ENCODE assay signal across 29 cellular contexts in genomic region chr12:101732318-101732717, GRCh38. TPM values are rescaled to one million over a fixed set of nuclear protein-coding genes. Genes with fewer than 3 reads are reported as not detected.
"Had no signal": no experiment of that assay in that cellular context is flagged by ENCODE, and none has a peak within 500 bp of the region (broad histone marks: within the 10 kb centered on the region; RNA-seq: fewer than 3 reads in every experiment).

No MANE protein-coding gene starts in this region.

- DNase-seq: dorsolateral prefrontal cortex; effector CD8-positive, alpha-beta T cell; endodermal cell; foreskin fibroblast; gastrocnemius medialis; head of caudate nucleus; mesendoderm; midbrain; naive thymus-derived CD8-positive, alpha-beta T cell; nephron progenitor cell; nucleus accumbens; ovary; posterior cingulate gyrus; psoas muscle; right cardiac atrium; spleen; stimulated activated CD4-positive, alpha-beta T cell treated with anti-CD3 and anti-CD28 coated beads, Interleukin-4, amount 100 ng/mL, for 4 hours; stimulated activated naive CD4-positive, alpha-beta T cell; substantia nigra; testis; tibial artery had no signal

- H3K9me3 ChIP-seq: gastrocnemius medialis, ovary, psoas muscle, spleen, testis, tibial artery had no signal

- H3K27me3 Mint-ChIP-seq: naive thymus-derived CD8-positive, alpha-beta T cell; type B pancreatic cell had no signal

- H3K4me1 ChIP-seq: gastrocnemius medialis, psoas muscle, spleen, testis, tibial artery had no signal

- FAIRE-seq: colon, keratinocyte had no signal

- H3K9me3 Mint-ChIP-seq: endodermal cell; naive thymus-derived CD8-positive, alpha-beta T cell; nephron progenitor cell; type B pancreatic cell had no signal

- H3K4me1 Mint-ChIP-seq: endodermal cell had no signal

- H3K27ac ChIP-seq: dorsolateral prefrontal cortex, epithelial cell of prostate, gastrocnemius medialis, ovary, psoas muscle, skin epidermis, spleen, testis, tibial artery had no signal

- ATAC-seq: esophagus mucosa; gastrocnemius medialis; left lobe of liver; naive thymus-derived CD8-positive, alpha-beta T cell; psoas muscle; right cardiac atrium had no signal

- H3K27me3 ChIP-seq: dorsolateral prefrontal cortex, gastrocnemius medialis, ovary, spleen, testis, tibial artery had no signal

- H3K4me3 Mint-ChIP-seq: endodermal cell; naive thymus-derived CD8-positive, alpha-beta T cell; nephron progenitor cell; type B pancreatic cell had no signal

- H3K4me3 ChIP-seq: dorsolateral prefrontal cortex, gastrocnemius medialis, ovary, psoas muscle, skin epidermis, spleen, testis, tibial artery had no signal

- H3K27ac Mint-ChIP-seq: endodermal cell; naive thymus-derived CD8-positive, alpha-beta T cell; nephron progenitor cell; type B pancreatic cell had no signal

- H3K36me3 ChIP-seq: ovary had no signal

RNA-seq across cellular contexts. Expression of gene SYCP3, which starts 6.9 kb away (rescaled TPM):
- total RNA-seq: endodermal cell, glomerular endothelial cell, left lobe of liver, ovary had no signal
